In genomic region chr7:149496642-149497391, GRCh38 we compare ENCODE assay signal across 8 cellular contexts. TPM values are rescaled to one million over a fixed set of nuclear protein-coding genes. Genes with fewer than 3 reads are reported as not detected.
DNase-seq lines count a peak whose midpoint lies in the region; ATAC-seq and TF ChIP-seq lines count a peak whose summit lies in the region.

No MANE protein-coding gene starts in this region.

- WGBS in urinary bladder: 2% methylated on average over 51 of the region's 51 CpGs

- peaks cover 31% of the 10 kb centered on the region for H3K79me2 ChIP-seq in OCI-LY3 (ENCODE audit: low read length)

- H3K4me3 ChIP-seq in OCI-LY3 (ENCODE audit: low read length) (peak overlapping the region; percentile 87), urinary bladder (ENCODE audit: low read depth, low read length) (peak overlapping the region; percentile 98)

- peak overlapping the region; percentile 98 for H3K4me2 ChIP-seq in OCI-LY3 (ENCODE audit: low read length)

- H2AFZ ChIP-seq in OCI-LY3 (ENCODE audit: low read depth, low read length): no peak overlapping the region

- TF ChIP-seq CTCF in OCI-LY3 (IDR thresholded peaks at IDR 0.05; ENCODE audit: low read depth, low read length): no peak
- no peak for TF ChIP-seq CTCF in foreskin keratinocyte (conservative IDR thresholded peaks at IDR 0.05)
- TF ChIP-seq CTCF in omental fat pad (IDR thresholded peaks at IDR 0.05): no peak

- H3K4me1 ChIP-seq in OCI-LY3 (ENCODE audit: low read length) (peaks cover 20% of the 10 kb centered on the region), foreskin keratinocyte (no peaks in the 10 kb centered on the region), urinary bladder (ENCODE audit: insufficient read depth) (peaks cover 2% of the 10 kb centered on the region)

- H3K27me3 ChIP-seq in OCI-LY3 (ENCODE audit: low read depth, low read length): peaks cover 14% of the 10 kb centered on the region
- peaks cover 12% of the 10 kb centered on the region for H3K27me3 ChIP-seq in foreskin keratinocyte

- H3K36me3 ChIP-seq in OCI-LY3 (replicated peaks; ENCODE audit: low read depth, low read length): peaks cover 8% of the 10 kb centered on the region
- no peaks in the 10 kb centered on the region for H3K36me3 ChIP-seq in urinary bladder (ENCODE audit: insufficient read depth)

- H3K27ac ChIP-seq in OCI-LY3 (ENCODE audit: low read length) (no peak overlapping the region; the same call in 1 of the 2 replicates), foreskin keratinocyte (peak overlapping the region; percentile 71), urinary bladder (ENCODE audit: low read depth) (peak overlapping the region; percentile 89)

- DNase-seq in NCI-H1105 treated with DMSO at 0.1 percent for 48 hours (lab: John Stamatoyannopoulos, UW): peak; percentile 14
- DNase-seq in NCI-H1105 (lab: John Stamatoyannopoulos, UW): no peak
- DNase-seq in activated T-helper 9 cell treated with anti-CD3 and anti-CD28 coated beads, Interleukin-2, amount 50 U/mL, for 16 hours (ENCODE audit: low read depth): peak; percentile 38
- DNase-seq in foreskin keratinocyte: peak; percentile 15 to 23
- no peak for DNase-seq in omental fat pad (ENCODE audit: low spot score)

- H4K20me1 ChIP-seq in OCI-LY3 (ENCODE audit: insufficient read depth, low read length): 0 out of 2 replicates have a peak, but pooled peaks cover 5% of the 10 kb centered on the region

- ATAC-seq in HG02852 (IDR thresholded peaks at IDR 0.05; ENCODE audit: unreplicated experiment): peak; percentile 42
- peak; percentile 19 for ATAC-seq in foreskin keratinocyte
- peak; percentile 52 for ATAC-seq in omental fat pad (ENCODE audit: low FRiP score)

- H3K9ac ChIP-seq in OCI-LY3 (ENCODE audit: low read length): peak overlapping the region; percentile 95

- H3K9me3 ChIP-seq in OCI-LY3 (ENCODE audit: insufficient read depth, low read length): no peaks in the 10 kb centered on the region

RNA-seq across cellular contexts. Expression of gene ZNF746, which starts 0.8 kb away (rescaled TPM):
- total RNA-seq in foreskin keratinocyte (17.0 and 20.2 TPM in 2 replicates), omental fat pad (10 to 100 TPM; 15.1 to 30.4 (median 25.0) TPM), urinary bladder (10.5 TPM)
- polyA plus RNA-seq in foreskin keratinocyte (9.1 and 9.4 TPM in 2 replicates), urinary bladder (11.8 TPM)

RNA-seq across cellular contexts. Expression of gene ZNF777, which starts 36.0 kb away (rescaled TPM):
- total RNA-seq in foreskin keratinocyte (14.5 and 14.6 TPM in 2 replicates), omental fat pad (10 to 100 TPM in 1 of 4 donors, 1 to 10 TPM in 3; 5.4 to 11.8 (median 5.9) TPM), urinary bladder (2.7 TPM)
- polyA plus RNA-seq in foreskin keratinocyte (11.8 and 12.1 TPM in 2 replicates), urinary bladder (15.0 TPM)

Comparison
In these comparisons a context has a peak if more than half of its experiments do, and no peak if none do; other contexts are left out.
1. DNase-seq: peak in NCI-H1105 treated with DMSO at 0.1 percent for 48 hours (single experiment), activated T-helper 9 cell treated with anti-CD3 and anti-CD28 coated beads, Interleukin-2, amount 50 U/mL, for 16 hours (single experiment) and foreskin keratinocyte (2 of 2); none in NCI-H1105 (single experiment) and omental fat pad (single experiment).
2. Peak in every context shown above with its lines, with median percentiles within 50 percentile points of each other: ATAC-seq.